20 cellular contexts compared by ENCODE assay signal in the genomic region with DNA sequence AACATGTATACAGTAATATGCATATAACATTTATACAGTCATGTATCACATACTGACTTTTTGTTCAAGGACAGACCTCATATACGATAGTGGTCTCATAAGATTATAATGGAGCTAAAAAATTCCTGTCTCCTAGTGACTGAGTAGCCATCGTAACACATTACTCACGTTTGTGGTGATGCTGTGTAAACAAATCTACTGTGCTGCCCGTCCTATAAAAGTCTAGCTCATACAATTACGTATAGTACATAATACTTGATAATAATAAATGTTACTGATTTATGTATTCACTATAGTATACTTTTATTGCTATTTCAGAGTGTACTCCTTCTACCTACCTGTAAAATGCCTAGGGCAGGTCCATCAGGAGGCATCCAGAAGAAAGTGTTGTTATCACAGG. TPM values are rescaled to one million over a fixed set of nuclear protein-coding genes. Genes with fewer than 3 reads are reported as not detected.
DNase-seq lines count a peak whose midpoint lies in the region; ATAC-seq and TF ChIP-seq lines count a peak whose summit lies in the region.
"Had no signal": no experiment of that assay in that cellular context is flagged by ENCODE, and none has a peak within 500 bp of the region (broad histone marks: within the 10 kb centered on the region; RNA-seq: fewer than 3 reads in every experiment).

No MANE protein-coding gene starts in this region.

- H3K27me3 Mint-ChIP-seq in WTC11 (ENCODE audit: low read depth), result no peaks in the 10 kb centered on the region
- H3K27me3 Mint-ChIP-seq in stimulated activated memory B cell treated with anti-CD40 and anti-IgM and Interleukin-4, amounts not matched to agents 10 μg/mL and 1 μg/mL and 100 μg/mL, for 72 hours, result no peaks in the 10 kb centered on the region
- H3K27me3 Mint-ChIP-seq: effector memory CD8-positive, alpha-beta T cell had no signal

- CTCF ChIA-PET in WTC11 (lab: Charles Lee), result interaction anchor here (1.2 to 1.5 kb wide), 2 partner anchors 55 to 63 kb away, joined by 3 to 7 read pairs; no protein-coding TSS in a partner anchor

- POLR2A ChIA-PET in WTC11 (lab: Charles Lee), result no interaction called here

- H3K4me1 Mint-ChIP-seq in WTC11, result peaks cover 7% of the 10 kb centered on the region
- no peaks in the 10 kb centered on the region for H3K4me1 Mint-ChIP-seq in stimulated activated memory B cell treated with anti-CD40 and anti-IgM and Interleukin-4, amounts not matched to agents 10 μg/mL and 1 μg/mL and 100 μg/mL, for 72 hours

- no peaks in the 10 kb centered on the region for H3K9me3 ChIP-seq in esophagus muscularis mucosa
- H3K9me3 ChIP-seq: ovary, thyroid gland had no signal

- no peak for TF ChIP-seq CTCF in esophagus muscularis mucosa (IDR thresholded peaks at IDR 0.05)
- TF ChIP-seq CTCF in WTC11 (IDR thresholded peaks at IDR 0.05), result no peak

- no peak overlapping the region for H3K4me3 Mint-ChIP-seq in WTC11
- H3K4me3 Mint-ChIP-seq in stimulated activated memory B cell treated with anti-CD40 and anti-IgM and Interleukin-4, amounts not matched to agents 10 μg/mL and 1 μg/mL and 100 μg/mL, for 72 hours, result no peak overlapping the region
- H3K4me3 Mint-ChIP-seq: effector memory CD8-positive, alpha-beta T cell had no signal

- H3K4me3 ChIP-seq in esophagus muscularis mucosa, result no peak overlapping the region
- H3K4me3 ChIP-seq: ovary, thyroid gland had no signal

- no peak overlapping the region for H3K27ac ChIP-seq in esophagus muscularis mucosa (replicated peaks in 1 of 4)
- H3K27ac ChIP-seq: ovary, thyroid gland had no signal

- TF ChIP-seq EP300 in esophagus muscularis mucosa (IDR thresholded peaks at IDR 0.05), result no peak

- TF ChIP-seq POLR2A in esophagus muscularis mucosa (IDR thresholded peaks at IDR 0.05; ENCODE audit: low read depth), result no peak

- H3K27ac Mint-ChIP-seq in WTC11, result no peak overlapping the region
- no peak overlapping the region for H3K27ac Mint-ChIP-seq in stimulated activated memory B cell treated with anti-CD40 and anti-IgM and Interleukin-4, amounts not matched to agents 10 μg/mL and 1 μg/mL and 100 μg/mL, for 72 hours
- H3K27ac Mint-ChIP-seq: effector memory CD8-positive, alpha-beta T cell had no signal

- DNase-seq in EH (ENCODE audit: low read depth), result peak; percentile 79
- peak; percentile 77 for DNase-seq in LHCN-M2 (ENCODE audit: low read depth)
- peak; percentile 60 for DNase-seq in astrocyte of the hippocampus (ENCODE audit: low read depth, low spot score)
- no peak for DNase-seq in left colon
- DNase-seq in esophagus muscularis mucosa (ENCODE audit: extremely low spot score), result no peak
- DNase-seq in GDM1 (lab: John Stamatoyannopoulos, UW), result no peak
- DNase-seq in WTC11 (ENCODE audit: low spot score), result no peak
- DNase-seq: activated CD4-positive, alpha-beta T cell treated with anti-CD3 and anti-CD28 coated beads for 1 hour; AML-193; Calu3; effector memory CD8-positive, alpha-beta T cell; left ventricle myocardium superior; NCI-H187; NCI-H446; ovary; SHP77 treated with DMSO at 0.1 percent for 48 hours; small intestine; T-helper 2 cell; thyroid gland had no signal

- peaks cover 15% of the 10 kb centered on the region for H3K36me3 Mint-ChIP-seq in WTC11
- H3K36me3 Mint-ChIP-seq in stimulated activated memory B cell treated with anti-CD40 and anti-IgM and Interleukin-4, amounts not matched to agents 10 μg/mL and 1 μg/mL and 100 μg/mL, for 72 hours, result peaks cover 21% of the 10 kb centered on the region

- H3K4me1 ChIP-seq in esophagus muscularis mucosa, result no peaks in the 10 kb centered on the region
- H3K4me1 ChIP-seq: thyroid gland had no signal

- no peaks in the 10 kb centered on the region for H3K9me3 Mint-ChIP-seq in WTC11
- no peaks in the 10 kb centered on the region for H3K9me3 Mint-ChIP-seq in stimulated activated memory B cell treated with anti-CD40 and anti-IgM and Interleukin-4, amounts not matched to agents 10 μg/mL and 1 μg/mL and 100 μg/mL, for 72 hours
- H3K9me3 Mint-ChIP-seq: effector memory CD8-positive, alpha-beta T cell had no signal

- H3K36me3 ChIP-seq in esophagus muscularis mucosa, result peaks cover 0 to 66% (median 20%) of the 10 kb centered on the region in 4 donors
- H3K36me3 ChIP-seq: ovary had no signal

- no peaks in the 10 kb centered on the region for H3K27me3 ChIP-seq in esophagus muscularis mucosa
- H3K27me3 ChIP-seq: ovary, thyroid gland had no signal

- ATAC-seq in left colon (peak; percentile 85), WTC11 (no peak)
- ATAC-seq in stimulated activated memory B cell treated with anti-CD40 and anti-IgM and Interleukin-4, amounts not matched to agents 10 μg/mL and 1 μg/mL and 100 μg/mL, for 72 hours, result no peak
- ATAC-seq: effector memory CD8-positive, alpha-beta T cell; left ventricle myocardium superior had no signal

- intact Hi-C loops in left colon (cut with DNase I, micrococcal nuclease), result no loop called here
- intact Hi-C loops in esophagus muscularis mucosa (cut with DNase I), result no loop called here

- WGBS in esophagus muscularis mucosa, result 86% methylated on average over 5 of the region's 5 CpGs

TF ChIP-seq in WTC11, 78 proteins besides CTCF, POLR2A, EP300 and RAD21 (continues in another document):
- TF ChIP-seq CBFB (CRISPR knock-in tag; IDR thresholded peaks at IDR 0.05; ENCODE audit: low read depth) (no peak), RORB (CRISPR knock-in tag; IDR thresholded peaks at IDR 0.05) (no peak), NFE2L1 (CRISPR knock-in tag; IDR thresholded peaks at IDR 0.05) (no peak), MYBL2 (CRISPR knock-in tag; IDR thresholded peaks at IDR 0.05) (no peak), HMGA2 (CRISPR knock-in tag; IDR thresholded peaks at IDR 0.05) (no peak), TEAD1 (CRISPR knock-in tag; IDR thresholded peaks at IDR 0.05) (no peak), JAZF1 (CRISPR knock-in tag; IDR thresholded peaks at IDR 0.05) (no peak), JUN (CRISPR knock-in tag; IDR thresholded peaks at IDR 0.05) (no peak), ZNF219 (CRISPR knock-in tag; IDR thresholded peaks at IDR 0.05; ENCODE audit: borderline replicate concordance) (no peak), SMAD3 (CRISPR knock-in tag; IDR thresholded peaks at IDR 0.05; ENCODE audit: borderline replicate concordance) (no peak), KAT7 (CRISPR knock-in tag; IDR thresholded peaks at IDR 0.05; ENCODE audit: borderline replicate concordance) (no peak)
- TF ChIP-seq, protein P1, sequence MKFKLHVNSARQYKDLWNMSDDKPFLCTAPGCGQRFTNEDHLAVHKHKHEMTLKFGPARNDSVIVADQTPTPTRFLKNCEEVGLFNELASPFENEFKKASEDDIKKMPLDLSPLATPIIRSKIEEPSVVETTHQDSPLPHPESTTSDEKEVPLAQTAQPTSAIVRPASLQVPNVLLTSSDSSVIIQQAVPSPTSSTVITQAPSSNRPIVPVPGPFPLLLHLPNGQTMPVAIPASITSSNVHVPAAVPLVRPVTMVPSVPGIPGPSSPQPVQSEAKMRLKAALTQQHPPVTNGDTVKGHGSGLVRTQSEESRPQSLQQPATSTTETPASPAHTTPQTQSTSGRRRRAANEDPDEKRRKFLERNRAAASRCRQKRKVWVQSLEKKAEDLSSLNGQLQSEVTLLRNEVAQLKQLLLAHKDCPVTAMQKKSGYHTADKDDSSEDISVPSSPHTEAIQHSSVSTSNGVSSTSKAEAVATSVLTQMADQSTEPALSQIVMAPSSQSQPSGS (CRISPR knock-in tag; IDR thresholded peaks at IDR 0.05; ENCODE audit: borderline replicate concordance, low read depth), result no peak
- TF ChIP-seq, protein P2, sequence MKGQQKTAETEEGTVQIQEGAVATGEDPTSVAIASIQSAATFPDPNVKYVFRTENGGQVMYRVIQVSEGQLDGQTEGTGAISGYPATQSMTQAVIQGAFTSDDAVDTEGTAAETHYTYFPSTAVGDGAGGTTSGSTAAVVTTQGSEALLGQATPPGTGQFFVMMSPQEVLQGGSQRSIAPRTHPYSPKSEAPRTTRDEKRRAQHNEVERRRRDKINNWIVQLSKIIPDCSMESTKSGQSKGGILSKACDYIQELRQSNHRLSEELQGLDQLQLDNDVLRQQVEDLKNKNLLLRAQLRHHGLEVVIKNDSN (CRISPR knock-in tag; IDR thresholded peaks at IDR 0.05), result no peak
- TF ChIP-seq, protein P3, sequence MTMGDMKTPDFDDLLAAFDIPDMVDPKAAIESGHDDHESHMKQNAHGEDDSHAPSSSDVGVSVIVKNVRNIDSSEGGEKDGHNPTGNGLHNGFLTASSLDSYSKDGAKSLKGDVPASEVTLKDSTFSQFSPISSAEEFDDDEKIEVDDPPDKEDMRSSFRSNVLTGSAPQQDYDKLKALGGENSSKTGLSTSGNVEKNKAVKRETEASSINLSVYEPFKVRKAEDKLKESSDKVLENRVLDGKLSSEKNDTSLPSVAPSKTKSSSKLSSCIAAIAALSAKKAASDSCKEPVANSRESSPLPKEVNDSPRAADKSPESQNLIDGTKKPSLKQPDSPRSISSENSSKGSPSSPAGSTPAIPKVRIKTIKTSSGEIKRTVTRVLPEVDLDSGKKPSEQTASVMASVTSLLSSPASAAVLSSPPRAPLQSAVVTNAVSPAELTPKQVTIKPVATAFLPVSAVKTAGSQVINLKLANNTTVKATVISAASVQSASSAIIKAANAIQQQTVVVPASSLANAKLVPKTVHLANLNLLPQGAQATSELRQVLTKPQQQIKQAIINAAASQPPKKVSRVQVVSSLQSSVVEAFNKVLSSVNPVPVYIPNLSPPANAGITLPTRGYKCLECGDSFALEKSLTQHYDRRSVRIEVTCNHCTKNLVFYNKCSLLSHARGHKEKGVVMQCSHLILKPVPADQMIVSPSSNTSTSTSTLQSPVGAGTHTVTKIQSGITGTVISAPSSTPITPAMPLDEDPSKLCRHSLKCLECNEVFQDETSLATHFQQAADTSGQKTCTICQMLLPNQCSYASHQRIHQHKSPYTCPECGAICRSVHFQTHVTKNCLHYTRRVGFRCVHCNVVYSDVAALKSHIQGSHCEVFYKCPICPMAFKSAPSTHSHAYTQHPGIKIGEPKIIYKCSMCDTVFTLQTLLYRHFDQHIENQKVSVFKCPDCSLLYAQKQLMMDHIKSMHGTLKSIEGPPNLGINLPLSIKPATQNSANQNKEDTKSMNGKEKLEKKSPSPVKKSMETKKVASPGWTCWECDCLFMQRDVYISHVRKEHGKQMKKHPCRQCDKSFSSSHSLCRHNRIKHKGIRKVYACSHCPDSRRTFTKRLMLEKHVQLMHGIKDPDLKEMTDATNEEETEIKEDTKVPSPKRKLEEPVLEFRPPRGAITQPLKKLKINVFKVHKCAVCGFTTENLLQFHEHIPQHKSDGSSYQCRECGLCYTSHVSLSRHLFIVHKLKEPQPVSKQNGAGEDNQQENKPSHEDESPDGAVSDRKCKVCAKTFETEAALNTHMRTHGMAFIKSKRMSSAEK (CRISPR knock-in tag; IDR thresholded peaks at IDR 0.05; ENCODE audit: borderline replicate concordance), result no peak

RNA-seq across cellular contexts. Expression of a gene that starts 17.4 kb away (rescaled TPM):
- 8.6 and 11.7 TPM in 2 replicates for total RNA-seq in LHCN-M2 (2014; rRNA removed)
- polyA plus RNA-seq in LHCN-M2 (2012), result 4.8 TPM
- total RNA-seq in left colon, result 10 to 100 TPM in 1 of 2 donors, 1 to 10 TPM in 1; 8.7 to 13.0 TPM
- 10 to 100 TPM; 18.4 to 27.1 (median 20.5) TPM for total RNA-seq in esophagus muscularis mucosa
- 12.5 to 14.1 TPM (median 12.6 TPM) in 3 replicates for total RNA-seq in WTC11 (2021)

RNA-seq across cellular contexts. Expression of a gene that starts 17.4 kb away (rescaled TPM):
- total RNA-seq in LHCN-M2 (2014; rRNA removed) (7.5 and 8.4 TPM in 2 replicates), left colon (10 to 100 TPM; 11.2 to 14.2 TPM), esophagus muscularis mucosa (10 to 100 TPM in 3 of 4 donors, 1 to 10 TPM in 1; 7.8 to 12.3 (median 10.9) TPM), WTC11 (2021) (16.0 to 24.7 TPM (median 22.8 TPM) in 3 replicates)
- polyA plus RNA-seq in LHCN-M2 (2012), result 45.2 TPM

Comparison
In these comparisons a context has a peak if more than half of its experiments do, and no peak if none do; other contexts are left out.
1. DNase-seq: peak in EH (single experiment), LHCN-M2 (single experiment) and astrocyte of the hippocampus (single experiment); none in left colon (0 of 2), esophagus muscularis mucosa (single experiment), GDM1 (single experiment) and WTC11 (single experiment).